ENCODE assay signal across 1 cellular context in genomic region chr6:28489366-28490190, GRCh38.
A peak's percentile ranks its signal among the peaks of the same experiment; 100 is the strongest.
TF ChIP-seq lines count a peak whose summit lies in the region.

No MANE protein-coding gene starts in this region.

TF ChIP-seq in K562, 482 proteins besides CTCF, POLR2A, EP300 and RAD21 (continued from another document):
- TF ChIP-seq ZNF740 (CRISPR knock-in tag; IDR thresholded peaks at IDR 0.05) (peak; percentile 97), ZNF740 (tag; IDR thresholded peaks at IDR 0.05) (peak in 1 of 2 experiments; percentile 96; a peak in 3 of 4 replicates), EWSR1 (IDR thresholded peaks at IDR 0.05; ENCODE audit: borderline replicate concordance, low read depth, partially characterized antibody) (no peak), NONO (IDR thresholded peaks at IDR 0.05; ENCODE audit: low read depth in 2 of 2, low read length in 1 of 2) (peak; percentile 38 to 43; a peak in 1 of 4 replicates), MED1 (CRISPR knock-in tag; IDR thresholded peaks at IDR 0.05; ENCODE audit: borderline replicate concordance) (no peak), POLR2B (IDR thresholded peaks at IDR 0.05; ENCODE audit: low read depth, partially characterized antibody) (peak; percentile 78), GABPB2 (CRISPR knock-in tag; conservative IDR thresholded peaks at IDR 0.05) (no peak), IRF9 (tag; IDR thresholded peaks at IDR 0.05) (no peak), HDAC8 (tag; IDR thresholded peaks at IDR 0.05) (0 out of 2 replicates have a peak, but pooled peaks have one; percentile 55), ZNF431 (CRISPR knock-in tag; IDR thresholded peaks at IDR 0.05) (no peak)
